In genomic region chr14:60650382-60650961, GRCh38 we compare ENCODE assay signal across 8 cellular contexts. TPM values are rescaled to one million over a fixed set of nuclear protein-coding genes. Genes with fewer than 3 reads are reported as not detected.
DNase-seq lines count a peak whose midpoint lies in the region; ATAC-seq and TF ChIP-seq lines count a peak whose summit lies in the region.

No MANE protein-coding gene starts in this region.

- no peak for TF ChIP-seq CTCF in A673 (conservative IDR thresholded peaks at IDR 0.05; ENCODE audit: low read depth, low read length)
- no peak for TF ChIP-seq CTCF in RWPE1 (conservative IDR thresholded peaks at IDR 0.05; ENCODE audit: low read depth)
- TF ChIP-seq CTCF in glutamatergic neuron (IDR thresholded peaks at IDR 0.05; ENCODE audit: partially characterized antibody, unreplicated experiment), result no peak

- H3K4me3 ChIP-seq in A673 (ENCODE audit: low read depth, low read length, poor library complexity, severe bottlenecking) (peak overlapping the region; percentile 78), HAP-1 (peak overlapping the region; percentile 54)

- H3K9me3 ChIP-seq in A673 (ENCODE audit: low read depth, low read length, poor library complexity, severe bottlenecking) (no peaks in the 10 kb centered on the region), HAP-1 (no peaks in the 10 kb centered on the region)

- in situ Hi-C loops in HAP-1 (cut with MboI; ENCODE audit: low sequenced_read_pairs), result loop anchor here (10.0 kb wide), 1 partner anchor 74 kb away; the partner anchor contains the start of gene SIX4

- H3K4me1 ChIP-seq in A673 (ENCODE audit: insufficient read depth, low read length, poor library complexity, severe bottlenecking), result peaks cover 8% of the 10 kb centered on the region
- H3K4me1 ChIP-seq in HAP-1, result peaks cover 17% of the 10 kb centered on the region

- H3K36me3 ChIP-seq in A673 (ENCODE audit: insufficient read depth, low read length, poor library complexity, severe bottlenecking), result peaks cover 4% of the 10 kb centered on the region
- H3K36me3 ChIP-seq in HAP-1 (replicated peaks), result peaks cover 3% of the 10 kb centered on the region; the same call in 1 of the 2 replicates

- H3K27me3 ChIP-seq in A673 (replicated peaks; ENCODE audit: insufficient read depth, low read depth, low read length, poor library complexity) (no peaks in the 10 kb centered on the region), HAP-1 (ENCODE audit: low read depth) (no peaks in the 10 kb centered on the region)

- DNase-seq in A673 (ENCODE audit: low spot score) (no peak), HAP-1 (ENCODE audit: low spot score in 2 of 2) (peak in 1 of 2 experiments; percentile 43), RWPE1 (ENCODE audit: low spot score) (no peak), glutamatergic neuron (no peak), NCI-H1694 treated with DMSO at 0.1 percent for 48 hours (lab: John Stamatoyannopoulos, UW) (no peak)
- DNase-seq in effector CD8-positive, alpha-beta T cell (lab: John Stamatoyannopoulos, UW), result no peak
- no peak for DNase-seq in activated effector memory CD4-positive, alpha-beta T cell treated with Interleukin-2 at 50 U/mL for 16 hours

- H3K4me3 Mint-ChIP-seq in glutamatergic neuron (ENCODE audit: unreplicated experiment), result peak overlapping the region; percentile 95

- peak overlapping the region; percentile 88 for H3K27ac Mint-ChIP-seq in glutamatergic neuron (ENCODE audit: unreplicated experiment)

- POLR2A ChIA-PET in A673 (lab: Charles Lee; ENCODE audit: low non-redundant PET), result interaction anchor here (0.5 kb wide), 1 partner anchor 545 kb away, joined by 4 read pairs; no protein-coding TSS in a partner anchor
- POLR2A ChIA-PET in RWPE1 (lab: Yijun Ruan, JAX; ENCODE audit: low non-redundant PET), result interaction anchor here (0.6 kb wide), 1 partner anchor 331 kb away, joined by 3 read pairs; the partner anchor contains the start of genes SLC38A6 and TRMT5

- intact Hi-C loops in A673 (cut with micrococcal nuclease; ENCODE audit: unreplicated experiment), result no loop called here

- H3K27me3 Mint-ChIP-seq in glutamatergic neuron (ENCODE audit: unreplicated experiment), result peaks cover 56% of the 10 kb centered on the region

- no peak for ATAC-seq in HG02759 (IDR thresholded peaks at IDR 0.05; ENCODE audit: unreplicated experiment)

- peaks cover 53% of the 10 kb centered on the region for H3K9me3 Mint-ChIP-seq in glutamatergic neuron (ENCODE audit: unreplicated experiment)

- peaks cover 5% of the 10 kb centered on the region for H3K36me3 Mint-ChIP-seq in glutamatergic neuron (ENCODE audit: unreplicated experiment)

- H3K4me1 Mint-ChIP-seq in glutamatergic neuron (ENCODE audit: low read depth, unreplicated experiment), result peaks cover 46% of the 10 kb centered on the region

- no TSS peak for BruUV-seq in A673 (replicated peaks; lab: Mats Ljungman, UMichigan)

- H3K27ac ChIP-seq in A673 (ENCODE audit: low read depth, low read length, poor library complexity, severe bottlenecking), result no peak overlapping the region
- 0 out of 2 replicates have a peak overlapping the region, but pooled peaks have one; percentile 82 for H3K27ac ChIP-seq in RWPE1

- CTCF ChIA-PET in A673 (lab: Charles Lee) (no interaction called here), RWPE1 (lab: Yijun Ruan, JAX) (interaction anchor here (1.2 to 1.8 kb wide), 2 partner anchors 72 to 603 kb away, joined by 5 to 6 read pairs; no protein-coding TSS in a partner anchor)

RNA-seq across cellular contexts. Expression of gene SIX1, which starts 1.2 kb away (rescaled TPM):
- total RNA-seq in A673 (2021), result 24.0 and 25.0 TPM in 2 replicates
- total RNA-seq in glutamatergic neuron (ENCODE audit: unreplicated experiment), result 79.6 TPM
